In the genomic region with DNA sequence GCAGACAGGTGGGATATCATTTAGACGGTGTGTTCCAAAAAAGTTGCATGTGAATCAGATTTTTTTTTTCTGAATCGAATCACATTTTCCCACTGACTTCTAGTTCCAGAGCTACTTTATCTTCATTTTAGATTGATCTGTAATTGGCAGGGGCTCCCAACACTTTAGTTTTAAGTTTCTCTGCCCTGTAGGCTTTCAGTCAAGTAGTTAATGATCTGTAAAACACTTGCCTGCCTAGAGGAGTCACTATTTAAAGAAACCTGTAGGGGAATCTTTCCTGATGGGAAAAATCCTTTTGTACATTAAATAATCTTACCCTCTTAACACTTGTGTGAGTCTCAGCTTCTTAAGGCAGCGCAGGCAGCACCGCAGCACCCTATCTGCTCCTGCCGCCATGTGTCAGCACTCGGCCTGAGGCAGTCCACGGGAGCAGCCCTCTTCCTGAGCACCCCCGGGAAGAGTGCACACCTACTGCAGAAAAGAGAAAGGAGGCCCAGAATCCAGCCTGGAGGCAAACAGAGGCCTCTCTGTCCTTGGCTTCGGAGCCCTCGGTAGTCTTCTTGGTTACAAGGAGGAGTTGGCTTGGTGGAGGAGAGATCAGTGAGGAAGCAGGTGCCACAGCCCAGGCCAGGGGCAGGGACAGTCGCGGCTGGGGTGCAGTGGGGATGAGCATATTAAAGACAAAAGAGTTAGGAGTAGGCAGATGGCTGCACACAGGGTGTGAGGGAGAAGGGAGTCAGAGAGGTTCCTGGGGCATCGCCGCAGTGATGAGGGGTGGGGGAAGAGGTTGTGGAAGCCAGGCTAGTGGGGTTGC, we compare ENCODE assay signal across 16 cellular contexts.
DNase-seq lines count a peak whose midpoint lies in the region; ATAC-seq and TF ChIP-seq lines count a peak whose summit lies in the region.
"Had no signal": no experiment of that assay in that cellular context is flagged by ENCODE, and none has a peak within 500 bp of the region (broad histone marks: within the 10 kb centered on the region; RNA-seq: fewer than 3 reads in every experiment).

No MANE protein-coding gene starts in this region.

- TF ChIP-seq EP300 in suprapubic skin (IDR thresholded peaks at IDR 0.05), result no peak
- TF ChIP-seq EP300 in stomach (IDR thresholded peaks at IDR 0.05), result no peak

- no peak overlapping the region for H3K18ac ChIP-seq in H9 (ENCODE audit: insufficient read length, low read depth, low read length)
- peak overlapping the region; percentile 77 for H3K18ac ChIP-seq in neuronal stem cell (ENCODE audit: low read length)

- no peak for TF ChIP-seq POLR2A in suprapubic skin (IDR thresholded peaks at IDR 0.05)
- no peak for TF ChIP-seq POLR2A in stomach (IDR thresholded peaks at IDR 0.05)

- no peak overlapping the region for H3K4me3 Mint-ChIP-seq in H9
- no peak overlapping the region for H3K4me3 Mint-ChIP-seq in activated naive CD8-positive, alpha-beta T cell treated with anti-CD3 and anti-CD28 coated beads, Interleukin-2, amount 50 U/mL, for 24 hours
- H3K4me3 Mint-ChIP-seq: B cell; CD4-positive, alpha-beta memory T cell had no signal

- no peak overlapping the region for H3K27ac ChIP-seq in H9 (ENCODE audit: insufficient read length, low read depth, low read length)
- H3K27ac ChIP-seq in ectodermal cell (ENCODE audit: insufficient read depth, low read depth, low read length, poor library complexity, severe bottlenecking), result peak overlapping the region; percentile 21
- H3K27ac ChIP-seq in neuronal stem cell (replicated peaks; ENCODE audit: low read length), result no peak overlapping the region
- no peak overlapping the region for H3K27ac ChIP-seq in suprapubic skin
- no peak overlapping the region for H3K27ac ChIP-seq in stomach

- no peaks in the 10 kb centered on the region for H3K23me2 ChIP-seq in H9 (ENCODE audit: insufficient read length, low read depth, low read length, poor library complexity, severe bottlenecking)

- H3K4me3 ChIP-seq in ectodermal cell (ENCODE audit: insufficient read depth, low read depth, low read length) (no peak overlapping the region), neuronal stem cell (ENCODE audit: low read length in 2 of 2) (no peak overlapping the region), suprapubic skin (no peak overlapping the region), stomach (no peak overlapping the region)

- H3K27me3 Mint-ChIP-seq in H9 (ENCODE audit: low read depth), result no peaks in the 10 kb centered on the region
- no peaks in the 10 kb centered on the region for H3K27me3 Mint-ChIP-seq in activated naive CD8-positive, alpha-beta T cell treated with anti-CD3 and anti-CD28 coated beads, Interleukin-2, amount 50 U/mL, for 24 hours
- H3K27me3 Mint-ChIP-seq: B cell; CD4-positive, alpha-beta memory T cell had no signal

- H3K4me2 ChIP-seq in H9 (ENCODE audit: insufficient read depth, insufficient read length, low read length) (no peak overlapping the region), neuronal stem cell (ENCODE audit: insufficient read depth, low read length, poor library complexity, severe bottlenecking) (no peak overlapping the region)

- no peaks in the 10 kb centered on the region for H3K9me3 ChIP-seq in H9 (ENCODE audit: control insufficient read depth, low read depth, low read length)
- H3K9me3 ChIP-seq in ectodermal cell (ENCODE audit: control insufficient read depth, low read length), result no peaks in the 10 kb centered on the region
- no peaks in the 10 kb centered on the region for H3K9me3 ChIP-seq in neuronal stem cell (replicated peaks in 1 of 2; ENCODE audit: control insufficient read depth in 2 of 2, insufficient read depth in 1 of 2, low read depth in 1 of 2, low read length in 2 of 2)
- H3K9me3 ChIP-seq in suprapubic skin, result no peaks in the 10 kb centered on the region
- H3K9me3 ChIP-seq in stomach, result no peaks in the 10 kb centered on the region

- peaks cover 0 to 3% (median 0%) of the 10 kb centered on the region in 3 experiments; a peak in 1 of 7 replicates for H3K36me3 Mint-ChIP-seq in H9 (ENCODE audit: insufficient read depth in 1 of 3, low read depth in 3 of 3)
- peaks cover 7% of the 10 kb centered on the region for H3K36me3 Mint-ChIP-seq in activated naive CD8-positive, alpha-beta T cell treated with anti-CD3 and anti-CD28 coated beads, Interleukin-2, amount 50 U/mL, for 24 hours (ENCODE audit: low read depth)

- no peak overlapping the region for H4K5ac ChIP-seq in H9 (ENCODE audit: insufficient read length, low read depth, low read length)

- H3K4ac ChIP-seq in H9 (ENCODE audit: low read depth, low read length) (no peak overlapping the region), neuronal stem cell (ENCODE audit: low read length) (no peak overlapping the region)

- H3K79me1 ChIP-seq in H9 (ENCODE audit: insufficient read depth, low read depth, low read length, poor library complexity, severe bottlenecking) (peaks cover 2% of the 10 kb centered on the region), neuronal stem cell (ENCODE audit: low read depth, low read length) (no peaks in the 10 kb centered on the region)

- H3K4me1 Mint-ChIP-seq in H9, result peaks cover 16 to 17% of the 10 kb centered on the region in 2 experiments
- H3K4me1 Mint-ChIP-seq in activated naive CD8-positive, alpha-beta T cell treated with anti-CD3 and anti-CD28 coated beads, Interleukin-2, amount 50 U/mL, for 24 hours, result peaks cover 2% of the 10 kb centered on the region
- H3K4me1 Mint-ChIP-seq: B cell; CD4-positive, alpha-beta memory T cell had no signal

- H3K27me3 ChIP-seq in H9 (ENCODE audit: insufficient read depth, low read length) (no peaks in the 10 kb centered on the region), ectodermal cell (ENCODE audit: control insufficient read depth, insufficient read depth, low read length, poor library complexity, severe bottlenecking) (no peaks in the 10 kb centered on the region), neuronal stem cell (ENCODE audit: control insufficient read depth in 3 of 3, insufficient read depth in 3 of 3, low read depth in 1 of 3, low read length in 3 of 3) (peaks cover 0 to 2% (median 0%) of the 10 kb centered on the region in 3 experiments), suprapubic skin (no peaks in the 10 kb centered on the region), stomach (no peaks in the 10 kb centered on the region)

- no peaks in the 10 kb centered on the region for H4K20me1 ChIP-seq in H9 (ENCODE audit: control insufficient read depth, insufficient read depth, insufficient read length)

- H3K36me3 ChIP-seq in ectodermal cell (ENCODE audit: control insufficient read depth, insufficient read depth, low read length) (no peaks in the 10 kb centered on the region), neuronal stem cell (replicated peaks in 1 of 2; ENCODE audit: control insufficient read depth in 2 of 2, insufficient read depth in 2 of 2, low read length in 2 of 2) (no peaks in the 10 kb centered on the region), suprapubic skin (peaks cover 27% of the 10 kb centered on the region), stomach (peaks cover 0 to 14% (median 5%) of the 10 kb centered on the region in 4 donors)

- H2AFZ ChIP-seq in H9 (ENCODE audit: low read length) (no peak overlapping the region), neuronal stem cell (ENCODE audit: low read length) (no peak overlapping the region)

- no peak overlapping the region for H2BK120ac ChIP-seq in H9 (ENCODE audit: low read depth, low read length, poor library complexity, severe bottlenecking)
- H2BK120ac ChIP-seq in neuronal stem cell (ENCODE audit: low read depth, low read length), result no peak overlapping the region

- H3K4me1 ChIP-seq in H9 (ENCODE audit: insufficient read depth, low read length) (no peaks in the 10 kb centered on the region), ectodermal cell (ENCODE audit: control insufficient read depth, insufficient read depth, low read length) (peaks cover 37% of the 10 kb centered on the region), neuronal stem cell (ENCODE audit: control insufficient read depth in 2 of 2, insufficient read depth in 1 of 2, low read depth in 1 of 2, low read length in 2 of 2) (peaks cover 13 to 27% of the 10 kb centered on the region in 2 donors), suprapubic skin (peaks cover 10% of the 10 kb centered on the region), stomach (peaks cover 18 to 92% (median 45%) of the 10 kb centered on the region in 4 donors)

- ATAC-seq in activated naive CD8-positive, alpha-beta T cell treated with anti-CD3 and anti-CD28 coated beads, Interleukin-2, amount 50 U/mL, for 24 hours, result no peak
- ATAC-seq: HCT116 had no signal

- H2BK20ac ChIP-seq in H9 (ENCODE audit: low read depth, low read length, poor library complexity, severe bottlenecking), result no peak overlapping the region

- H4K91ac ChIP-seq in H9 (ENCODE audit: insufficient read length, low read depth, low read length) (no peak overlapping the region), neuronal stem cell (ENCODE audit: low read depth, low read length, poor library complexity) (no peak overlapping the region)

- H2BK5ac ChIP-seq in H9 (ENCODE audit: insufficient read length, low read length), result no peak overlapping the region
- H2BK5ac ChIP-seq in neuronal stem cell (ENCODE audit: low read length), result peak overlapping the region; percentile 31

- no peak overlapping the region for H3K56ac ChIP-seq in H9 (ENCODE audit: insufficient read length, low read depth, low read length)

- H2BK12ac ChIP-seq in H9 (ENCODE audit: insufficient read length, low read depth, low read length) (no peak overlapping the region), neuronal stem cell (ENCODE audit: low read length) (peak overlapping the region; percentile 80)

- H3K23ac ChIP-seq in H9 (ENCODE audit: insufficient read length, low read depth, low read length), result no peak overlapping the region
- H3K23ac ChIP-seq in neuronal stem cell (ENCODE audit: low read depth, low read length, poor library complexity), result no peak overlapping the region

- H3K9ac ChIP-seq in H9 (ENCODE audit: extremely low read depth, insufficient read length, low read length), result no peak overlapping the region
- no peak overlapping the region for H3K9ac ChIP-seq in neuronal stem cell (ENCODE audit: low read depth, low read length, poor library complexity)

- WGBS in H9 (ENCODE audit: extremely low coverage, insufficient read length, low lambda C conversion rate), result no CpG with 5 or more reads among the region's 14 CpGs
- WGBS in ectodermal cell, 2 experiments, result 87 to 89% methylated on average over 14 of the region's 14 CpGs
- WGBS in neuronal stem cell (ENCODE audit: extremely low coverage in 2 of 2, insufficient read length in 2 of 2, insufficient replicate concordance in 1 of 2), 2 donors, result no CpG with 5 or more reads among the region's 14 CpGs
- 93% methylated on average over 14 of the region's 14 CpGs for WGBS in suprapubic skin
- WGBS in stomach, 5 donors, result 87 to 95% (median 90%) methylated on average over 13 to 14 of the region's 14 CpGs

- H3K14ac ChIP-seq in H9 (ENCODE audit: insufficient read depth, low read length), result peak overlapping the region; percentile 39; the same call in 1 of the 2 replicates
- H3K14ac ChIP-seq in neuronal stem cell (ENCODE audit: low read length), result no peak overlapping the region

- H4K8ac ChIP-seq in H9 (replicated peaks; ENCODE audit: insufficient read length, low read depth, low read length) (no peak overlapping the region), neuronal stem cell (ENCODE audit: low read depth, low read length) (no peak overlapping the region)

- TF ChIP-seq CTCF in H9 (conservative IDR thresholded peaks at IDR 0.05) (peak; percentile 15; the same call in 1 of the 3 replicates), suprapubic skin (IDR thresholded peaks at IDR 0.05) (no peak), stomach (IDR thresholded peaks at IDR 0.05) (no peak)

- peak overlapping the region; percentile 5 to 92 (median 20); a peak in 3 of 7 replicates for H3K27ac Mint-ChIP-seq in H9
- H3K27ac Mint-ChIP-seq in activated naive CD8-positive, alpha-beta T cell treated with anti-CD3 and anti-CD28 coated beads, Interleukin-2, amount 50 U/mL, for 24 hours, result no peak overlapping the region
- H3K27ac Mint-ChIP-seq: B cell had no signal

- H2AK5ac ChIP-seq in H9 (ENCODE audit: insufficient read length, low read length), result no peak overlapping the region
- peak overlapping the region; percentile 42 for H2AK5ac ChIP-seq in neuronal stem cell (ENCODE audit: low read depth, low read length)

- no peaks in the 10 kb centered on the region for H3K79me2 ChIP-seq in H9 (ENCODE audit: insufficient read depth, low read length)

- H3T11ph ChIP-seq in H9 (ENCODE audit: low read length), result no peak overlapping the region

- no peaks in the 10 kb centered on the region for H3K9me3 Mint-ChIP-seq in H9
- no peaks in the 10 kb centered on the region for H3K9me3 Mint-ChIP-seq in activated naive CD8-positive, alpha-beta T cell treated with anti-CD3 and anti-CD28 coated beads, Interleukin-2, amount 50 U/mL, for 24 hours

- intact Hi-C loops in stomach (cut with DNase I; ENCODE audit: low total_unique reads), result no loop called here

- DNase-seq in ELF-1 (ENCODE audit: low read depth, low spot score) (peak; percentile 70), H9 (no peak), neuronal stem cell (ENCODE audit: low spot score) (no peak), suprapubic skin (ENCODE audit: low spot score in 2 of 2) (no peak), stomach (no peak)
- no peak for DNase-seq in activated naive CD8-positive, alpha-beta T cell treated with anti-CD3 and anti-CD28 coated beads, Interleukin-2, amount 50 U/mL, for 24 hours
- DNase-seq: CD4-positive, alpha-beta memory T cell; DMS79; KG1; NCI-H1105; NCI-H1694 treated with DMSO at 0.1 percent for 48 hours; NCI-H446; NCI-H82 had no signal

- H2BK15ac ChIP-seq in H9 (ENCODE audit: low read depth, low read length) (no peak overlapping the region), neuronal stem cell (ENCODE audit: low read length) (peak overlapping the region; percentile 13)
